ENCODE assay signal across 1 cellular context in the genomic region with DNA sequence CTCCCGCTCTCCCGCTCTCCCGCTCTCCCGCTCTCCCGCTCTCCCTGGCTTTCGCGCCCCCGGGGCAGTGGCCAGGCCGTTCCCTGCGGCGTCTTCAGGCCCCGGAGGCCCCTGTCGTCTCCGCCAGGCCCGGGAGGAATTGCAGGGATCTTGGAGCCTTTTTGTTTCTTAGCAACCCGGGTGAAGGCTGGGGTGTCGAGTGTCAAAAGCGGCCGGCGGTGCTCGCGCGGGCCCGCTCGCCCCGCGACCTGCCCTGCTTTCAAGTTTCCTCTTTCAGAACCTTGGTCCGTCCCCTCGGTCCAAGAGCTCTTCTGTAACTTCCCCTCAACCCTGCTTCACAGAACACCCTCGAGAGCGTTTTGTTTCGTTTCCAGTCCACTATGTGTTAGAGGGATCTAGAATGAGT.
TF ChIP-seq lines count a peak whose summit lies in the region.

No MANE protein-coding gene starts in this region.

TF ChIP-seq in GM12878, 131 proteins besides CTCF, POLR2A, EP300 and RAD21 (continued from another document):
- TF ChIP-seq, protein P1, sequence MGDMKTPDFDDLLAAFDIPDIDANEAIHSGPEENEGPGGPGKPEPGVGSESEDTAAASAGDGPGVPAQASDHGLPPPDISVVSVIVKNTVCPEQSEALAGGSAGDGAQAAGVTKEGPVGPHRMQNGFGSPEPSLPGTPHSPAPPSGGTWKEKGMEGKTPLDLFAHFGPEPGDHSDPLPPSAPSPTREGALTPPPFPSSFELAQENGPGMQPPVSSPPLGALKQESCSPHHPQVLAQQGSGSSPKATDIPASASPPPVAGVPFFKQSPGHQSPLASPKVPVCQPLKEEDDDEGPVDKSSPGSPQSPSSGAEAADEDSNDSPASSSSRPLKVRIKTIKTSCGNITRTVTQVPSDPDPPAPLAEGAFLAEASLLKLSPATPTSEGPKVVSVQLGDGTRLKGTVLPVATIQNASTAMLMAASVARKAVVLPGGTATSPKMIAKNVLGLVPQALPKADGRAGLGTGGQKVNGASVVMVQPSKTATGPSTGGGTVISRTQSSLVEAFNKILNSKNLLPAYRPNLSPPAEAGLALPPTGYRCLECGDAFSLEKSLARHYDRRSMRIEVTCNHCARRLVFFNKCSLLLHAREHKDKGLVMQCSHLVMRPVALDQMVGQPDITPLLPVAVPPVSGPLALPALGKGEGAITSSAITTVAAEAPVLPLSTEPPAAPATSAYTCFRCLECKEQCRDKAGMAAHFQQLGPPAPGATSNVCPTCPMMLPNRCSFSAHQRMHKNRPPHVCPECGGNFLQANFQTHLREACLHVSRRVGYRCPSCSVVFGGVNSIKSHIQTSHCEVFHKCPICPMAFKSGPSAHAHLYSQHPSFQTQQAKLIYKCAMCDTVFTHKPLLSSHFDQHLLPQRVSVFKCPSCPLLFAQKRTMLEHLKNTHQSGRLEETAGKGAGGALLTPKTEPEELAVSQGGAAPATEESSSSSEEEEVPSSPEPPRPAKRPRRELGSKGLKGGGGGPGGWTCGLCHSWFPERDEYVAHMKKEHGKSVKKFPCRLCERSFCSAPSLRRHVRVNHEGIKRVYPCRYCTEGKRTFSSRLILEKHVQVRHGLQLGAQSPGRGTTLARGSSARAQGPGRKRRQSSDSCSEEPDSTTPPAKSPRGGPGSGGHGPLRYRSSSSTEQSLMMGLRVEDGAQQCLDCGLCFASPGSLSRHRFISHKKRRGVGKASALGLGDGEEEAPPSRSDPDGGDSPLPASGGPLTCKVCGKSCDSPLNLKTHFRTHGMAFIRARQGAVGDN (IDR thresholded peaks at IDR 0.05), result 0 out of 2 replicates have a peak, but pooled peaks have one; percentile 2
- 0 out of 2 replicates have a peak, but pooled peaks have one; percentile 28 for TF ChIP-seq ASH2L (IDR thresholded peaks at IDR 0.05; ENCODE audit: borderline replicate concordance, low read depth)
